20 cellular contexts compared by ENCODE assay signal in the genomic region with DNA sequence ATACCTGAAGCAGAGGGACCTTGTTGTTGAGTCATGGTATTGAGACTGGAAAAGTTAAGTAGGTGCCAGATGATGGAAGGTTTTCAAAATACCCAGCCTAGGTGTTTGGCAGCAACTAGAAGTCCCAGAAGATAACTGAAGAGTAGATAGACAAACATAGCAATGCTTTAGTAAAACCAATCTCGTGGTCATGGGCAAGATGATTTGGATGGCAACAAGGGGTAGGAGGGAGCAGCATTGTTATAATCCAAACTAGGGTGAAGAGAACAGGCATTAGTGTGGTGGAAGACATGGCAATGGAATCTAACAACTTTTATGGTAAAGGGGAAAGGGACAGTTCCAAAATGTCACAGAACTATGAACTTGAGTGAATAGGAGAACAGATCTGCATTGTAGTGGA. TPM values are rescaled to one million over a fixed set of nuclear protein-coding genes. Genes with fewer than 3 reads are reported as not detected.
DNase-seq lines count a peak whose midpoint lies in the region; ATAC-seq and TF ChIP-seq lines count a peak whose summit lies in the region.
"Had no signal": no experiment of that assay in that cellular context is flagged by ENCODE, and none has a peak within 500 bp of the region (broad histone marks: within the 10 kb centered on the region; RNA-seq: fewer than 3 reads in every experiment).

No MANE protein-coding gene starts in this region.

- H3K36me3 ChIP-seq in HEK293 (ENCODE audit: control insufficient read depth in 2 of 2, insufficient read depth in 1 of 2, low read length in 2 of 2) (no peaks in the 10 kb centered on the region), heart left ventricle (no peaks in the 10 kb centered on the region), muscle layer of colon (ENCODE audit: insufficient read depth, low read length) (no peaks in the 10 kb centered on the region), thoracic aorta (no peaks in the 10 kb centered on the region), MM.1S (replicated peaks; ENCODE audit: insufficient read depth, low read length) (no peaks in the 10 kb centered on the region), Peyer's patch (no peaks in the 10 kb centered on the region)
- H3K36me3 ChIP-seq: right lobe of liver, vagina had no signal

- POLR2A ChIA-PET in HEK293 (lab: Yijun Ruan, JAX), result no interaction called here

- TF ChIP-seq POLR2A in heart left ventricle (IDR thresholded peaks at IDR 0.05) (peak in 1 of 2 donors; percentile 53), Peyer's patch (IDR thresholded peaks at IDR 0.05) (no peak)

- H3K27me3 ChIP-seq in heart left ventricle (no peaks in the 10 kb centered on the region), muscle layer of colon (ENCODE audit: control insufficient read depth in 1 of 2, insufficient read depth in 2 of 2, low read length in 2 of 2) (no peaks in the 10 kb centered on the region), thoracic aorta (replicated peaks; ENCODE audit: insufficient read depth) (no peaks in the 10 kb centered on the region), MM.1S (replicated peaks; ENCODE audit: insufficient read depth, low read length) (no peaks in the 10 kb centered on the region), Peyer's patch (no peaks in the 10 kb centered on the region)
- H3K27me3 ChIP-seq: right lobe of liver, vagina had no signal

- H3K4me3 Mint-ChIP-seq in progenitor cell of endocrine pancreas (ENCODE audit: low read depth), result no peak overlapping the region

- peaks cover 21% of the 10 kb centered on the region for H3K4me1 Mint-ChIP-seq in progenitor cell of endocrine pancreas (ENCODE audit: low read depth)

- CTCF ChIA-PET in HEK293 (lab: Yijun Ruan, JAX), result interaction anchor here (1.1 kb wide), 1 partner anchor 122 kb away, joined by 4 read pairs; no protein-coding TSS in a partner anchor

- H3K4me2 ChIP-seq in MM.1S (ENCODE audit: low read depth, low read length), result no peak overlapping the region

- no peaks in the 10 kb centered on the region for H3F3A ChIP-seq in MM.1S (ENCODE audit: insufficient read depth, low read length)

- TF ChIP-seq CTCF in HEK293 (tag by site-specific recombination; IDR thresholded peaks at IDR 0.05) (no peak), heart left ventricle (IDR thresholded peaks at IDR 0.05) (no peak), thoracic aorta (IDR thresholded peaks at IDR 0.05) (no peak), MM.1S (IDR thresholded peaks at IDR 0.05; ENCODE audit: low read length) (no peak), Peyer's patch (IDR thresholded peaks at IDR 0.05) (no peak), progenitor cell of endocrine pancreas (IDR thresholded peaks at IDR 0.05; ENCODE audit: unreplicated experiment) (no peak)

- H3K9me3 Mint-ChIP-seq in progenitor cell of endocrine pancreas (ENCODE audit: low read depth), result no peaks in the 10 kb centered on the region

- H3K9me3 ChIP-seq in HEK293 (ENCODE audit: control insufficient read depth, insufficient read depth, low read depth, low read length) (no peaks in the 10 kb centered on the region), heart left ventricle (no peaks in the 10 kb centered on the region), muscle layer of colon (ENCODE audit: low read length) (no peaks in the 10 kb centered on the region), thoracic aorta (no peaks in the 10 kb centered on the region), MM.1S (replicated peaks; ENCODE audit: insufficient read depth, low read length) (no peaks in the 10 kb centered on the region), Peyer's patch (no peaks in the 10 kb centered on the region)
- H3K9me3 ChIP-seq: right lobe of liver, vagina had no signal

- no peaks in the 10 kb centered on the region for H3K79me2 ChIP-seq in MM.1S (ENCODE audit: low read length)

- H3K9ac ChIP-seq in muscle layer of colon (ENCODE audit: low read length), result peak overlapping the region; percentile 40
- no peak overlapping the region for H3K9ac ChIP-seq in MM.1S (ENCODE audit: low read length)
- H3K9ac ChIP-seq: GM23248 had no signal

- no peak overlapping the region for H3K27ac Mint-ChIP-seq in progenitor cell of endocrine pancreas

- intact Hi-C loops in heart left ventricle (cut with DNase I), result loop anchor here in 9 of 10 donors (5.0 to 10.0 kb wide), 4 partner anchors 54 to 124 kb away; no protein-coding TSS in a partner anchor

- H3K9me2 ChIP-seq in MM.1S (replicated peaks; ENCODE audit: insufficient read depth, low read length), result no peaks in the 10 kb centered on the region

- no peaks in the 10 kb centered on the region for H4K20me1 ChIP-seq in MM.1S (ENCODE audit: insufficient read depth, low read length)

- no peak overlapping the region for H3K27ac ChIP-seq in HEK293 (ENCODE audit: extremely low read depth, low read depth, low read length)
- peak overlapping the region; percentile 83 to 95 (median 92) for H3K27ac ChIP-seq in heart left ventricle
- peak overlapping the region; percentile 52 for H3K27ac ChIP-seq in muscle layer of colon (ENCODE audit: low read depth, low read length)
- H3K27ac ChIP-seq in thoracic aorta, result peak overlapping the region; percentile 74 to 91
- no peak overlapping the region for H3K27ac ChIP-seq in MM.1S (ENCODE audit: low read length)
- peak overlapping the region in 2 of 4 donors; percentile 18 to 83 for H3K27ac ChIP-seq in Peyer's patch
- H3K27ac ChIP-seq: C4-2B, GM23248, vagina had no signal

- no peak overlapping the region for H2AFZ ChIP-seq in MM.1S (ENCODE audit: low read length)
- H2AFZ ChIP-seq: GM23248 had no signal

- peak in 2 of 5 donors; percentile 24 to 37 for DNase-seq in heart left ventricle
- DNase-seq in thoracic aorta (ENCODE audit: low spot score), result no peak
- no peak for DNase-seq in MM.1S
- no peak for DNase-seq in hippocampal formation (lab: John Stamatoyannopoulos, UW)
- DNase-seq in Peyer's patch, result no peak
- no peak for DNase-seq in progenitor cell of endocrine pancreas (ENCODE audit: low spot score, unreplicated experiment)
- DNase-seq: activated CD4-positive, alpha-beta T cell treated with anti-CD3 and anti-CD28 coated beads for 48 hours; activated gamma-delta T cell; effector memory CD4-positive, alpha-beta T cell; GM23248; Kasumi-1; NCI-H1092 treated with DMSO at 0.1 percent for 48 hours; NCI-H510A; nucleus accumbens; right lobe of liver; stimulated activated naive CD4-positive, alpha-beta T cell treated with Interleukin-2 at 50 U/mL for 16 hours had no signal

- peaks cover 6% of the 10 kb centered on the region for H3K27me3 Mint-ChIP-seq in progenitor cell of endocrine pancreas

- 31 to 37% (median 31%) methylated on average over 1 of the region's 1 CpG for WGBS in heart left ventricle, 4 donors

- H3K36me3 Mint-ChIP-seq in progenitor cell of endocrine pancreas (ENCODE audit: insufficient read depth), result no peaks in the 10 kb centered on the region

- H3K4me3 ChIP-seq in HEK293 (ENCODE audit: low read depth, low read length), result no peak overlapping the region
- peak overlapping the region; percentile 10 to 68 (median 60) for H3K4me3 ChIP-seq in heart left ventricle
- H3K4me3 ChIP-seq in muscle layer of colon (ENCODE audit: low read depth in 1 of 2, low read length in 2 of 2), result peak overlapping the region; percentile 52 to 73
- H3K4me3 ChIP-seq in thoracic aorta, result peak overlapping the region; percentile 78
- H3K4me3 ChIP-seq in MM.1S (ENCODE audit: low read length), result no peak overlapping the region
- H3K4me3 ChIP-seq in Peyer's patch, result peak overlapping the region in 1 of 4 donors; percentile 41
- H3K4me3 ChIP-seq: GM23248 had no signal

- H3K4me1 ChIP-seq in HEK293 (ENCODE audit: control insufficient read depth, insufficient read depth, low read length) (peaks cover 19% of the 10 kb centered on the region; the same call in 1 of the 2 replicates), heart left ventricle (peaks cover 0 to 64% (median 38%) of the 10 kb centered on the region in 12 donors), muscle layer of colon (ENCODE audit: insufficient read depth, low read length) (peaks cover 37% of the 10 kb centered on the region), thoracic aorta (ENCODE audit: control insufficient read depth in 1 of 2, low read depth in 2 of 2) (peaks cover 13 to 45% of the 10 kb centered on the region in 2 donors), MM.1S (ENCODE audit: low read length) (0 out of 2 replicates have a peak, but pooled peaks cover 4% of the 10 kb centered on the region), Peyer's patch (no peaks in the 10 kb centered on the region)
- H3K4me1 ChIP-seq: right lobe of liver, vagina had no signal

- ATAC-seq in heart left ventricle, result peak; percentile 60 to 83 (median 66)
- no peak for ATAC-seq in thoracic aorta (ENCODE audit: insufficient number of reproducible peaks, low FRiP score, low read depth)
- ATAC-seq: right lobe of liver had no signal

TF ChIP-seq in HEK293, 187 proteins besides CTCF, POLR2A, EP300 and RAD21:
- no peak for TF ChIP-seq ZNF610 (tag by site-specific recombination; IDR thresholded peaks at IDR 0.05; ENCODE audit: borderline replicate concordance)
- TF ChIP-seq, protein P1, sequence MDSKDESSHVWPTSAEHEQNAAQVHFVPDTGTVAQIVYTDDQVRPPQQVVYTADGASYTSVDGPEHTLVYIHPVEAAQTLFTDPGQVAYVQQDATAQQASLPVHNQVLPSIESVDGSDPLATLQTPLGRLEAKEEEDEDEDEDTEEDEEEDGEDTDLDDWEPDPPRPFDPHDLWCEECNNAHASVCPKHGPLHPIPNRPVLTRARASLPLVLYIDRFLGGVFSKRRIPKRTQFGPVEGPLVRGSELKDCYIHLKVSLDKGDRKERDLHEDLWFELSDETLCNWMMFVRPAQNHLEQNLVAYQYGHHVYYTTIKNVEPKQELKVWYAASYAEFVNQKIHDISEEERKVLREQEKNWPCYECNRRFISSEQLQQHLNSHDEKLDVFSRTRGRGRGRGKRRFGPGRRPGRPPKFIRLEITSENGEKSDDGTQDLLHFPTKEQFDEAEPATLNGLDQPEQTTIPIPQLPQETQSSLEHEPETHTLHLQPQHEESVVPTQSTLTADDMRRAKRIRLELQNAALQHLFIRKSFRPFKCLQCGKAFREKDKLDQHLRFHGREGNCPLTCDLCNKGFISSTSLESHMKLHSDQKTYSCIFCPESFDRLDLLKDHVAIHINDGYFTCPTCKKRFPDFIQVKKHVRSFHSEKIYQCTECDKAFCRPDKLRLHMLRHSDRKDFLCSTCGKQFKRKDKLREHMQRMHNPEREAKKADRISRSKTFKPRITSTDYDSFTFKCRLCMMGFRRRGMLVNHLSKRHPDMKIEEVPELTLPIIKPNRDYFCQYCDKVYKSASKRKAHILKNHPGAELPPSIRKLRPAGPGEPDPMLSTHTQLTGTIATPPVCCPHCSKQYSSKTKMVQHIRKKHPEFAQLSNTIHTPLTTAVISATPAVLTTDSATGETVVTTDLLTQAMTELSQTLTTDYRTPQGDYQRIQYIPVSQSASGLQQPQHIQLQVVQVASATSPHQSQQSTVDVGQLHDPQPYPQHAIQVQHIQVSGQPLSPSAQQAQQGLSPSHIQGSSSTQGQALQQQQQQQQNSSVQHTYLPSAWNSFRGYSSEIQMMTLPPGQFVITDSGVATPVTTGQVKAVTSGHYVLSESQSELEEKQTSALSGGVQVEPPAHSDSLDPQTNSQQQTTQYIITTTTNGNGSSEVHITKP (tag by site-specific recombination; IDR thresholded peaks at IDR 0.05), result 0 out of 2 replicates have a peak, but pooled peaks have one; percentile 30

RNA-seq across cellular contexts. Expression of a gene that starts 2.3 kb away (rescaled TPM):
- total RNA-seq in heart left ventricle (100 to 1,000 TPM in 8 of 9 donors, 10 to 100 TPM in 1; 91.1 to 230 (median 177) TPM), thoracic aorta (10 to 100 TPM; 23.4 to 43.8 TPM), Peyer's patch (1 to 10 TPM; 1.1 to 7.4 (median 4.0) TPM), progenitor cell of endocrine pancreas (0.31 and 0.73 TPM in 2 replicates)
- polyA plus RNA-seq in heart left ventricle, result 10 to 100 TPM; 49.2 to 63.1 TPM
- polyA plus RNA-seq: GM23248 had no signal

Comparison
In these comparisons a context has a peak if more than half of its experiments do, and no peak if none do; other contexts are left out.
1. H3K27ac ChIP-seq: peak in heart left ventricle (12 of 12), muscle layer of colon (single experiment) and thoracic aorta (2 of 2); none in HEK293 (single experiment) and MM.1S (single experiment).
2. H3K4me3 ChIP-seq: peak in heart left ventricle (12 of 12), muscle layer of colon (2 of 2) and thoracic aorta (single experiment); none in HEK293 (single experiment) and MM.1S (single experiment).